Comparison of ENCODE assay signal across 8 cellular contexts in genomic region chr2:241734467-241735208, GRCh38. TPM values are rescaled to one million over a fixed set of nuclear protein-coding genes. Genes with fewer than 3 reads are reported as not detected.
DNase-seq lines count a peak whose midpoint lies in the region; ATAC-seq and TF ChIP-seq lines count a peak whose summit lies in the region.

D2HGDH (plus strand) TSS chr2:241734630; CDS start chr2:241735225, 595 bp downstream.

- peak; percentile 75 for ATAC-seq in GM19351 (IDR thresholded peaks at IDR 0.05; ENCODE audit: unreplicated experiment)
- peak; percentile 80 for ATAC-seq in HG03521 (IDR thresholded peaks at IDR 0.05; ENCODE audit: unreplicated experiment)

- peaks cover 80 to 90% (median 88%) of the 10 kb centered on the region in 10 experiments for H3K4me1 ChIP-seq in BLaER1 treated with 17β-estradiol and CSF1 and Interleukin-3, amounts not matched to agents 10 nM and 100 nM
- peaks cover 2 to 22% (median 14%) of the 10 kb centered on the region in 4 donors for H3K4me1 ChIP-seq in liver (ENCODE audit: control insufficient read depth in 4 of 4, insufficient read depth in 4 of 4, low read length in 3 of 4)

- peak within 1 kb of the TSS; percentile 88 to 96 (median 94) for H3K9ac ChIP-seq in BLaER1 treated with 17β-estradiol and CSF1 and Interleukin-3, amounts not matched to agents 10 nM and 100 nM
- H3K9ac ChIP-seq in liver (ENCODE audit: low read depth in 1 of 2, low read length in 2 of 2), result peak within 1 kb of the TSS; percentile 42 to 56

- TF ChIP-seq RAD21 in liver (IDR thresholded peaks at IDR 0.05), result no peak

- peak within 1 kb of the TSS; percentile 91 to 98 (median 94) for H3K27ac ChIP-seq in BLaER1 treated with 17β-estradiol and CSF1 and Interleukin-3, amounts not matched to agents 10 nM and 100 nM
- peak within 1 kb of the TSS; percentile 94 to 96 for H3K27ac ChIP-seq in liver (ENCODE audit: low read depth in 1 of 2, low read length in 2 of 2)

- no peak for TF ChIP-seq CTCF in liver (IDR thresholded peaks at IDR 0.05; ENCODE audit: low read depth, low read length, missing input control)

- no peaks in the 10 kb centered on the region for H3K9me3 ChIP-seq in BLaER1 treated with 17β-estradiol and CSF1 and Interleukin-3, amounts not matched to agents 10 nM and 100 nM (replicated peaks in 1 of 11)
- no peaks in the 10 kb centered on the region for H3K9me3 ChIP-seq in liver (ENCODE audit: control insufficient read depth in 4 of 4, low read length in 3 of 4)

- H3K4me3 ChIP-seq in BLaER1 treated with 17β-estradiol and CSF1 and Interleukin-3, amounts not matched to agents 10 nM and 100 nM, result peak within 1 kb of the TSS; percentile 77 to 95 (median 80)
- peak within 1 kb of the TSS; percentile 76 to 87 (median 79) for H3K4me3 ChIP-seq in liver (ENCODE audit: low read depth in 1 of 3, low read length in 3 of 3)

- H3K36me3 ChIP-seq in BLaER1 treated with 17β-estradiol and CSF1 and Interleukin-3, amounts not matched to agents 10 nM and 100 nM, result peaks cover 0 to 20% (median 5%) of the 10 kb centered on the region in 11 experiments; a peak in 6 of 22 replicates
- H3K36me3 ChIP-seq in liver (ENCODE audit: control insufficient read depth in 4 of 4, insufficient read depth in 3 of 4, low read depth in 1 of 4, low read length in 3 of 4), result peaks cover 0 to 7% (median 0%) of the 10 kb centered on the region in 4 donors

- peak within 1 kb of the TSS; percentile 88 to 99 (median 97) for H3K4me2 ChIP-seq in BLaER1 treated with 17β-estradiol and CSF1 and Interleukin-3, amounts not matched to agents 10 nM and 100 nM

- peaks cover 0 to 27% (median 8%) of the 10 kb centered on the region in 11 experiments; a peak in 8 of 22 replicates for H4K20me1 ChIP-seq in BLaER1 treated with 17β-estradiol and CSF1 and Interleukin-3, amounts not matched to agents 10 nM and 100 nM

- no peaks in the 10 kb centered on the region for H3K27me3 ChIP-seq in BLaER1 treated with 17β-estradiol and CSF1 and Interleukin-3, amounts not matched to agents 10 nM and 100 nM
- H3K27me3 ChIP-seq in liver (ENCODE audit: control insufficient read depth in 4 of 4, insufficient read depth in 4 of 4, low read length in 3 of 4), result no peaks in the 10 kb centered on the region

- under 1% methylated on average over 98 of the region's 98 CpGs for WGBS in liver

- DNase-seq in NCI-H748 treated with DMSO at 0.1 percent for 48 hours (lab: John Stamatoyannopoulos, UW) (peak; percentile 52), dermis blood vessel endothelial cell (peak; percentile 89)
- peak; percentile 89 for DNase-seq in activated CD4-positive, alpha-beta T cell treated with anti-CD3 and anti-CD28 coated beads, Interleukin-2, amount 50 U/mL, for 4 hours
- DNase-seq in stimulated activated CD4-positive, alpha-beta T cell treated with anti-CD3 and anti-CD28 coated beads, Interleukin-4, amount 100 ng/mL, for 1 hour, result peak; percentile 95

TF ChIP-seq in liver, 16 proteins besides CTCF, POLR2A, EP300 and RAD21:
- TF ChIP-seq JUND (IDR thresholded peaks at IDR 0.05) (no peak), HNF4G (IDR thresholded peaks at IDR 0.05) (no peak), YY1 (IDR thresholded peaks at IDR 0.05) (no peak), SP1 (IDR thresholded peaks at IDR 0.05) (no peak)
TF ChIP-seq in liver: peak in this region for 0.

RNA-seq across cellular contexts. Expression of gene D2HGDH, which starts in this region (rescaled TPM):
- total RNA-seq in dermis blood vessel endothelial cell (12.5 and 19.4 TPM in 2 replicates), liver (10 to 100 TPM in 1 of 2 donors, 1 to 10 TPM in 1; 7.4 to 25.0 TPM)
- 10 to 100 TPM in 1 of 2 donors, 1 to 10 TPM in 1; 6.4 to 19.7 TPM for polyA plus RNA-seq in liver

Comparison
In these comparisons a context has a peak if more than half of its experiments do, and no peak if none do; other contexts are left out.
1. Peak in every context shown above with its lines: DNase-seq, ATAC-seq, H3K4me3 ChIP-seq and H3K27ac ChIP-seq.